In the genomic region with DNA sequence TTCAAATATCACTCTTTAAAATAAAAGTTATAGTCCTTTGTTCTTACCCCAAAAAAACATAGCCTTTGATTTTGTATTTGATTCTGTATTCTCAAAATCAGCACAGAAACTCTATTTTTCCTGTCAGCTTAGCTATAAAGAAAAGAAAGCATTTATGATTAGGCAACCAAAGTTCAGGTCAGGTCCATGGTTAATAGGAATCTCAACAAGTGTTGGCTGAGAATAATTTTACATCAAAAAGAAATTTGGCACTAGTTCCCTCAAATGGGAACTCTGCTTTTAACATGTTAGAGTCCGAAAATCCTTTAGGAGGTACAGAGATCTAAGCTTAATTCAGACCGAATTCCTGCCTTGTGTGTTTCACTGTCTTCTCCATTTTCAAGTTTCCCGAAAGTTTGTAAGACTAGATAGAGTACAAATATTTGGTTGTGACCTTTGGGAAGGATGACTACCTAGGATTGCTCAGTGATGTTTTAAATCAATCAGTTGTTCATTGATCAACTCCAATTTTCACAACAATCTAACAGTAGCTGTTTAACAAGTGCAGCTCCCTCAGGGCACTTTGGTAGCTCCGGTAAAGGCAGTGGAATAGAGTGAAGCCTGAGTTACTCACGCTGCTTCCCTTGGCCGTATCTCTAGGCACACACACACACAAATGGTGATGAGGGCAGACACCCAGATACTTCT, we compare ENCODE assay signal across 17 cellular contexts. TPM values are rescaled to one million over a fixed set of nuclear protein-coding genes. Genes with fewer than 3 reads are reported as not detected.
DNase-seq lines count a peak whose midpoint lies in the region; ATAC-seq, FAIRE-seq and TF ChIP-seq lines count a peak whose summit lies in the region.
"Had no signal": no experiment of that assay in that cellular context is flagged by ENCODE, and none has a peak within 500 bp of the region (broad histone marks: within the 10 kb centered on the region; RNA-seq: fewer than 3 reads in every experiment).

No MANE protein-coding gene starts in this region.

- H3K79me2 ChIP-seq in H1 (ENCODE audit: control insufficient read depth in 1 of 2, insufficient read depth in 2 of 2, low read length in 2 of 2), result no peaks in the 10 kb centered on the region

- H3K36me3 ChIP-seq in H1 (ENCODE audit: control insufficient read depth in 2 of 4, insufficient read depth in 4 of 4, low read length in 3 of 4), result no peaks in the 10 kb centered on the region
- H3K36me3 ChIP-seq in pancreas, result no peaks in the 10 kb centered on the region
- H3K36me3 ChIP-seq in stomach, result no peaks in the 10 kb centered on the region
- H3K36me3 ChIP-seq: BLaER1 treated with 17β-estradiol and CSF1 and Interleukin-3, amounts not matched to agents 10 nM and 100 nM had no signal

- H3K4me1 ChIP-seq in H1 (replicated peaks in 1 of 4; ENCODE audit: control insufficient read depth in 3 of 4, insufficient read depth in 4 of 4, low read length in 3 of 4) (peaks cover 15 to 36% (median 22%) of the 10 kb centered on the region in 4 experiments; a peak in 6 of 7 replicates), pancreas (no peaks in the 10 kb centered on the region), stomach (no peaks in the 10 kb centered on the region)

- no peak overlapping the region for H3K4ac ChIP-seq in H1 (replicated peaks; ENCODE audit: insufficient read length, low read depth, low read length)

- H3K56ac ChIP-seq in H1 (replicated peaks; ENCODE audit: insufficient read length, low read depth, low read length), result no peak overlapping the region

- DNase-seq in ELF-1 (ENCODE audit: low read depth, low spot score) (peak; percentile 32), NCI-H2227 (lab: John Stamatoyannopoulos, UW; ENCODE audit: unreplicated experiment) (peak; percentile 21), H1 (ENCODE audit: low read depth in 1 of 2, low spot score in 2 of 2) (no peak), pancreas (no peak), stomach (no peak), GM19239 (ENCODE audit: insufficient read length, low spot score) (no peak), GM20000 (ENCODE audit: low spot score) (no peak)
- DNase-seq: ACHN; CD4-positive, CD25-positive, alpha-beta regulatory T cell; DMS53; H7; IMR-90 had no signal

- no peak overlapping the region for H4K5ac ChIP-seq in H1 (ENCODE audit: insufficient read length, low read depth, low read length)

- POLR2A ChIA-PET in H1 (lab: Charles Lee; ENCODE audit: partially characterized antibody), result interaction anchor here (0.8 to 1.2 kb wide), 4 partner anchors 13 to 164 kb away, joined by 3 read pairs; partner anchors contain the start of gene SHTN1

- no peak overlapping the region for H2BK12ac ChIP-seq in H1 (ENCODE audit: low read depth, low read length)

- ATAC-seq in pancreas, result no peak
- ATAC-seq: GM12878 had no signal

- no peaks in the 10 kb centered on the region for H4K20me1 ChIP-seq in H1 (replicated peaks in 1 of 2; ENCODE audit: control insufficient read depth in 1 of 2, insufficient read depth in 2 of 2, low read length in 2 of 2)
- H4K20me1 ChIP-seq: BLaER1 treated with 17β-estradiol and CSF1 and Interleukin-3, amounts not matched to agents 10 nM and 100 nM had no signal

- no peak overlapping the region for H4K91ac ChIP-seq in H1 (replicated peaks; ENCODE audit: insufficient read length, low read length)

- FAIRE-seq in H1 (lab: Jason Lieb, UNC), result peak; percentile 42
- peak; percentile 5 for FAIRE-seq in pancreas (lab: Jason Lieb, UNC)
- FAIRE-seq in GM19239 (lab: Jason Lieb, UNC), result no peak
- FAIRE-seq: GM12878, GM18507 had no signal

- no peaks in the 10 kb centered on the region for H3K23me2 ChIP-seq in H1 (ENCODE audit: low read depth, low read length)

- H3K9me3 ChIP-seq in H1 (ENCODE audit: insufficient read depth in 2 of 2, low read depth in 1 of 2, low read length in 1 of 2) (no peaks in the 10 kb centered on the region), pancreas (no peaks in the 10 kb centered on the region), stomach (no peaks in the 10 kb centered on the region)
- H3K9me3 ChIP-seq: BLaER1 treated with 17β-estradiol and CSF1 and Interleukin-3, amounts not matched to agents 10 nM and 100 nM had no signal

- TF ChIP-seq CTCF in H1 (IDR thresholded peaks at IDR 0.05; ENCODE audit: control extremely low read depth in 1 of 3, insufficient read depth in 1 of 3, low read depth in 1 of 3, low read length in 3 of 3), result no peak
- no peak for TF ChIP-seq CTCF in pancreas (IDR thresholded peaks at IDR 0.05)
- TF ChIP-seq CTCF in stomach (IDR thresholded peaks at IDR 0.05), result no peak
- no peak for TF ChIP-seq CTCF in GM20000 (IDR thresholded peaks at IDR 0.05; ENCODE audit: extremely low read depth, missing control alignments)

- CTCF ChIA-PET in H1 (lab: Charles Lee; ENCODE audit: partially characterized antibody), result interaction anchor here (0.6 to 2.9 kb wide), 14 partner anchors 16 to 335 kb away, joined by 3 to 20 read pairs (median 3); no protein-coding TSS in a partner anchor

- no peak overlapping the region for H2BK120ac ChIP-seq in H1 (replicated peaks; ENCODE audit: low read depth, low read length)

- no peak overlapping the region for H2AK5ac ChIP-seq in H1 (ENCODE audit: low read depth, low read length)

- H2AFZ ChIP-seq in H1 (ENCODE audit: low read length), result no peak overlapping the region

- H3K14ac ChIP-seq in H1 (ENCODE audit: insufficient read length), result no peak overlapping the region

- H3K4me3 ChIP-seq in H1 (ENCODE audit: extremely low read depth in 1 of 4, insufficient read depth in 2 of 4, low read depth in 3 of 4, low read length in 4 of 4), result no peak overlapping the region
- no peak overlapping the region for H3K4me3 ChIP-seq in pancreas
- no peak overlapping the region for H3K4me3 ChIP-seq in stomach
- H3K4me3 ChIP-seq: BLaER1 treated with 17β-estradiol and CSF1 and Interleukin-3, amounts not matched to agents 10 nM and 100 nM; GM12878 had no signal

- TF ChIP-seq POLR2A in H1 (IDR thresholded peaks at IDR 0.05; ENCODE audit: control extremely low read depth in 1 of 2, low read depth in 2 of 2, low read length in 2 of 2) (no peak), stomach (IDR thresholded peaks at IDR 0.05) (no peak)

- H2BK20ac ChIP-seq in H1 (ENCODE audit: low read length), result no peak overlapping the region

- no peak overlapping the region for H2BK15ac ChIP-seq in H1 (ENCODE audit: low read length)

- no peaks in the 10 kb centered on the region for H3K27me3 ChIP-seq in H1 (replicated peaks in 1 of 4; ENCODE audit: control insufficient read depth in 3 of 4, extremely low read depth in 1 of 4, insufficient read depth in 3 of 4, low read length in 3 of 4)
- no peaks in the 10 kb centered on the region for H3K27me3 ChIP-seq in pancreas
- H3K27me3 ChIP-seq in stomach, result no peaks in the 10 kb centered on the region
- H3K27me3 ChIP-seq: BLaER1 treated with 17β-estradiol and CSF1 and Interleukin-3, amounts not matched to agents 10 nM and 100 nM had no signal

- H3K27ac ChIP-seq in H1 (ENCODE audit: low read depth, low read length) (no peak overlapping the region), pancreas (no peak overlapping the region), stomach (no peak overlapping the region)
- H3K27ac ChIP-seq: BLaER1 treated with 17β-estradiol and CSF1 and Interleukin-3, amounts not matched to agents 10 nM and 100 nM; HL-60 had no signal

- no peaks in the 10 kb centered on the region for H3K79me1 ChIP-seq in H1 (ENCODE audit: low read depth, low read length)

- no peak overlapping the region for H4K8ac ChIP-seq in H1 (ENCODE audit: extremely low read depth, insufficient read depth, low read length)

- H3K18ac ChIP-seq in H1 (ENCODE audit: extremely low read depth, low read length), result no peak overlapping the region

- TF ChIP-seq RAD21 in H1 (IDR thresholded peaks at IDR 0.05 in 1 of 2, conservative IDR thresholded peaks at IDR 0.05 in 1 of 2; ENCODE audit: low read depth in 2 of 2, low read length in 2 of 2), result no peak

- TF ChIP-seq EP300 in H1 (IDR thresholded peaks at IDR 0.05; ENCODE audit: borderline replicate concordance in 1 of 2, low read depth in 2 of 2, low read length in 2 of 2) (no peak), stomach (IDR thresholded peaks at IDR 0.05) (no peak)

- no peak overlapping the region; a peak in 1 of 7 replicates for H3K9ac ChIP-seq in H1 (replicated peaks in 1 of 4; ENCODE audit: extremely low read depth in 1 of 4, low read depth in 3 of 4, low read length in 3 of 4)
- H3K9ac ChIP-seq: BLaER1 treated with 17β-estradiol and CSF1 and Interleukin-3, amounts not matched to agents 10 nM and 100 nM had no signal

- no peak overlapping the region for H2BK5ac ChIP-seq in H1 (ENCODE audit: low read depth, low read length)

- H3K4me2 ChIP-seq in H1 (ENCODE audit: insufficient read depth in 1 of 2, low read depth in 2 of 2, low read length in 2 of 2), result no peak overlapping the region
- H3K4me2 ChIP-seq: BLaER1 treated with 17β-estradiol and CSF1 and Interleukin-3, amounts not matched to agents 10 nM and 100 nM had no signal

- intact Hi-C loops in pancreas (cut with DNase I), result no loop called here
- intact Hi-C loops in stomach (cut with DNase I; ENCODE audit: low total_unique reads), result no loop called here

- WGBS in H1 (ENCODE audit: extremely low coverage in 1 of 2, insufficient coverage in 1 of 2, insufficient read length in 1 of 2, insufficient replicate concordance in 2 of 2, low coverage in 1 of 2, low lambda C conversion rate in 2 of 2, missing lambda C conversion rate in 1 of 2), 2 experiments, result 79% methylated on average over 6 of the region's 6 CpGs; no CpG with 5 or more reads in 1 of the 2 experiments
- WGBS in pancreas, 2 donors, result 88 to 93% methylated on average over 6 of the region's 6 CpGs
- WGBS in stomach, 5 donors, result 91 to 94% (median 93%) methylated on average over 6 of the region's 6 CpGs

- H3K23ac ChIP-seq in H1 (ENCODE audit: insufficient read length), result no peak overlapping the region

TF ChIP-seq in H1, 55 proteins besides CTCF, POLR2A, EP300 and RAD21 (continues in another document):
- TF ChIP-seq PHF8 (conservative IDR thresholded peaks at IDR 0.05; ENCODE audit: low read depth, low read length) (no peak), SP2 (IDR thresholded peaks at IDR 0.05; ENCODE audit: low read length) (no peak), TAF1 (IDR thresholded peaks at IDR 0.05; ENCODE audit: low read depth, low read length) (no peak)

RNA-seq across cellular contexts. Expression of gene ENO4, which starts 8.8 kb away (rescaled TPM):
- 0.21 TPM in 1 of 2 replicates, not detected in the other for total RNA-seq in H1 (2021; fragmentation: NEBNext Ultra II Directional; extraction: Animal tissue kit (Norgen Biotek cat#: 25700))
- polyA plus RNA-seq in H1 (2011; rRNA removed) (0.33 and 0.77 TPM in 2 replicates), pancreas (under 1 TPM; 0.15 to 0.33 TPM), stomach (under 1 TPM in 2 of 3 donors, not detected in 1; 0.05 to 0.06 TPM)
- 0.54 TPM for polyA plus RNA-seq in H1 (2011; cell fraction: cytosol; rRNA removed)
- 1.5 TPM for polyA plus RNA-seq in H1 (2011; cell fraction: nucleus; rRNA removed)
- 0.46 to 1.9 TPM (median 1.0 TPM) in 4 replicates for polyA plus RNA-seq in H1 (2012, experiment 1 of 2)
- 0.09 TPM for polyA plus RNA-seq in H1 (2012, experiment 2 of 2)
- polyA plus RNA-seq in H1 (2013, experiment 1 of 2), result 0.20 TPM
- 0.50 TPM for polyA plus RNA-seq in H1 (2013, experiment 2 of 2)
- polyA minus RNA-seq in H1 (2011; rRNA and poly(A)+ RNA removed), result 0.80 TPM in 1 of 2 replicates, not detected in the other
- polyA minus RNA-seq in H1 (2011; cell fraction: cytosol; rRNA and poly(A)+ RNA removed), result not detected
- polyA minus RNA-seq in H1 (2011; cell fraction: nucleus; rRNA and poly(A)+ RNA removed), result 0.30 TPM
- total RNA-seq in pancreas (under 1 TPM; 0.20 to 0.71 (median 0.23) TPM), stomach (1 to 10 TPM in 1 of 5 donors, under 1 TPM in 1, not detected in 3; 0.55 to 2.2 TPM)
- total RNA-seq: CD4-positive, CD25-positive, alpha-beta regulatory T cell; G401; GM12878 had no signal
- polyA plus RNA-seq: CD4-positive, CD25-positive, alpha-beta regulatory T cell had no signal

Comparison
In these comparisons a context has a peak if more than half of its experiments do, and no peak if none do; other contexts are left out.
1. DNase-seq: peak in ELF-1 (single experiment) and NCI-H2227 (single experiment); none in H1 (0 of 2), pancreas (0 of 6), stomach (single experiment), GM19239 (single experiment) and GM20000 (single experiment).